In genomic region chr11:71800335-71800953, GRCh38 we compare ENCODE assay signal across 9 cellular contexts. TPM values are rescaled to one million over a fixed set of nuclear protein-coding genes. Genes with fewer than 3 reads are reported as not detected.
DNase-seq lines count a peak whose midpoint lies in the region; ATAC-seq and TF ChIP-seq lines count a peak whose summit lies in the region.
"Not testable (repeated sequence)": the region's sequence is repeated elsewhere in the genome, so short reads cannot be mapped to it uniquely, and the experiment has no call there.
"Had no signal": no experiment of that assay in that cellular context is flagged by ENCODE, and none has a peak within 500 bp of the region (broad histone marks: within the 10 kb centered on the region; RNA-seq: fewer than 3 reads in every experiment).

No MANE protein-coding gene starts in this region.

- not testable (repeated sequence) for H3K36me3 ChIP-seq in effector memory CD4-positive, alpha-beta T cell (ENCODE audit: control insufficient read depth, insufficient read depth, low read length)

- not testable (repeated sequence) for ATAC-seq in left lobe of liver

- not testable (repeated sequence) for H3K4me3 ChIP-seq in effector memory CD4-positive, alpha-beta T cell (ENCODE audit: insufficient read depth, low read depth, low read length, poor library complexity, severe bottlenecking)

- peak; percentile 85 for TF ChIP-seq CTCF in GM12874 (IDR thresholded peaks at IDR 0.05; ENCODE audit: insufficient read depth, low read depth, low read length)

- DNase-seq in 8988T (peak; percentile 64), NCI-H146 treated with DMSO at 0.1 percent for 48 hours (lab: John Stamatoyannopoulos, UW; ENCODE audit: unreplicated experiment) (peak; percentile 71), SK-MEL-5 (ENCODE audit: low read depth, low spot score) (peak; percentile 97), left lobe of liver (ENCODE audit: low spot score) (peak; percentile 55)
- peak; percentile 90 for DNase-seq in activated T-cell treated with anti-CD3 and anti-CD28 coated beads, Interleukin-2, amount 50 U/mL, for 1 hour
- DNase-seq in effector memory CD4-positive, alpha-beta T cell = peak; percentile 64 to 76 (median 68)
- peak; percentile 78 for DNase-seq in stimulated activated CD4-positive, alpha-beta T cell treated with anti-CD3 and anti-CD28 coated beads, Interleukin-12 subunit alpha, Interleukin-12 subunit beta, amount 100 ng/mL, for 4 hours

- in situ Hi-C loops in SK-MEL-5 (cut with HindIII; ENCODE audit: low pct_unique_long_range_greater_than_20kb, low sequenced_read_pairs) = not testable (repeated sequence)

- not testable (repeated sequence) for H3K27me3 ChIP-seq in effector memory CD4-positive, alpha-beta T cell (replicated peaks; ENCODE audit: control insufficient read depth, insufficient read depth, low read length, poor library complexity, severe bottlenecking)

- H3K27ac ChIP-seq in effector memory CD4-positive, alpha-beta T cell (ENCODE audit: insufficient read depth, low read length, poor library complexity, severe bottlenecking) = not testable (repeated sequence)

- not testable (repeated sequence) for H3K9me3 ChIP-seq in effector memory CD4-positive, alpha-beta T cell (ENCODE audit: control insufficient read depth, low read length)

- H3K4me1 ChIP-seq in effector memory CD4-positive, alpha-beta T cell (ENCODE audit: control insufficient read depth, insufficient read depth, low read length, poor library complexity, severe bottlenecking) = not testable (repeated sequence)

RNA-seq across cellular contexts. Expression of gene DEFB108B, which starts 32.6 kb away (rescaled TPM):
- total RNA-seq in SK-MEL-5 (2014; rRNA removed; shearing (Covaris generic)) = not detected in 2 replicates
- polyA plus RNA-seq in SK-MEL-5 (2015; cell fraction: cytosol; rRNA removed) = not detected in 2 replicates
- polyA plus RNA-seq in SK-MEL-5 (2015; cell fraction: nucleus; rRNA removed) = not detected in 2 replicates
- not detected for total RNA-seq in left lobe of liver
- total RNA-seq: lower leg skin had no signal
